ENCODE assay signal across 8 cellular contexts in genomic region chr10:45580371-45580770, GRCh38.
DNase-seq lines count a peak whose midpoint lies in the region; ATAC-seq and TF ChIP-seq lines count a peak whose summit lies in the region.
"Had no signal": no experiment of that assay in that cellular context is flagged by ENCODE, and none has a peak within 500 bp of the region (broad histone marks: within the 10 kb centered on the region; RNA-seq: fewer than 3 reads in every experiment).

No MANE protein-coding gene starts in this region.

- no peaks in the 10 kb centered on the region for H3K9me3 ChIP-seq in ovary

- peak; percentile 34 for ATAC-seq in GM19025 (IDR thresholded peaks at IDR 0.05; ENCODE audit: low read depth, unreplicated experiment)
- ATAC-seq in HG02870 (IDR thresholded peaks at IDR 0.05; ENCODE audit: unreplicated experiment): peak; percentile 55

- TF ChIP-seq POLR2A in ovary (IDR thresholded peaks at IDR 0.05): no peak

- CTCF ChIA-PET in activated CD4-positive, alpha-beta memory T cell treated with anti-CD3 and anti-CD28 coated beads for 36 hours (lab: Charles Lee): interaction anchor here (0.7 to 2.9 kb wide), 3 partner anchors 18 to 443 kb away, joined by 3 to 8 read pairs (median 7); no protein-coding TSS in a partner anchor

- peak overlapping the region; percentile 86 for H3K27ac Mint-ChIP-seq in activated CD4-positive, alpha-beta memory T cell treated with anti-CD3 and anti-CD28 coated beads for 36 hours

- DNase-seq in activated CD4-positive, alpha-beta memory T cell treated with anti-CD3 and anti-CD28 coated beads for 36 hours: peak; percentile 16
- DNase-seq in cerebellar cortex (ENCODE audit: low spot score) (no peak), ovary (no peak), NCI-H2029 (lab: John Stamatoyannopoulos, UW) (no peak)

- H3K4me3 ChIP-seq in rectal smooth muscle tissue (ENCODE audit: low read length) (peak overlapping the region; percentile 43), ovary (no peak overlapping the region)
- H3K4me3 ChIP-seq: cardiac muscle cell had no signal

- WGBS in ovary, 3 donors: 12 to 40% (median 14%) methylated on average over 3 of the region's 3 CpGs

- no peak overlapping the region for H3K27ac ChIP-seq in rectal smooth muscle tissue (ENCODE audit: low read depth, low read length)
- no peak overlapping the region for H3K27ac ChIP-seq in ovary
- H3K27ac ChIP-seq: cardiac muscle cell had no signal

- POLR2A ChIA-PET in activated CD4-positive, alpha-beta memory T cell treated with anti-CD3 and anti-CD28 coated beads for 36 hours (lab: Charles Lee): interaction anchor here (1.0 to 2.1 kb wide), 2 partner anchors 23 to 92 kb away, joined by 3 to 8 read pairs; partner anchors contain the start of gene ZFAND4

- no peak for TF ChIP-seq EP300 in ovary (IDR thresholded peaks at IDR 0.05)

- H3K36me3 Mint-ChIP-seq in activated CD4-positive, alpha-beta memory T cell treated with anti-CD3 and anti-CD28 coated beads for 36 hours: peaks cover 3% of the 10 kb centered on the region

- intact Hi-C loops in activated CD4-positive, alpha-beta memory T cell treated with anti-CD3 and anti-CD28 coated beads for 36 hours (cut with micrococcal nuclease): loop anchor here (2.0 to 10.0 kb wide), 4 partner anchors 18 to 694 kb away; no protein-coding TSS in a partner anchor
- intact Hi-C loops in ovary (cut with DNase I): no loop called here

- H3K9me3 Mint-ChIP-seq in activated CD4-positive, alpha-beta memory T cell treated with anti-CD3 and anti-CD28 coated beads for 36 hours: peaks cover 9% of the 10 kb centered on the region

- peak overlapping the region; percentile 75 for H3K4me3 Mint-ChIP-seq in activated CD4-positive, alpha-beta memory T cell treated with anti-CD3 and anti-CD28 coated beads for 36 hours

- H3K4me1 ChIP-seq in rectal smooth muscle tissue (ENCODE audit: control insufficient read depth, insufficient read depth, low read length) (no peaks in the 10 kb centered on the region), ovary (ENCODE audit: insufficient read depth) (peaks cover 11% of the 10 kb centered on the region)

- H3K27me3 Mint-ChIP-seq in activated CD4-positive, alpha-beta memory T cell treated with anti-CD3 and anti-CD28 coated beads for 36 hours: no peaks in the 10 kb centered on the region

- H3K27me3 ChIP-seq in rectal smooth muscle tissue (ENCODE audit: control insufficient read depth, insufficient read depth, low read length) (no peaks in the 10 kb centered on the region), ovary (no peaks in the 10 kb centered on the region)
- H3K27me3 ChIP-seq: cardiac muscle cell had no signal

- no peak overlapping the region for H3K9ac ChIP-seq in rectal smooth muscle tissue (ENCODE audit: low read length)

- TF ChIP-seq CTCF in ovary (IDR thresholded peaks at IDR 0.05): no peak

- H3K36me3 ChIP-seq in rectal smooth muscle tissue (ENCODE audit: control insufficient read depth, insufficient read depth, low read length): no peaks in the 10 kb centered on the region
- no peaks in the 10 kb centered on the region for H3K36me3 ChIP-seq in ovary
- H3K36me3 ChIP-seq: cardiac muscle cell had no signal

- H3K4me1 Mint-ChIP-seq in activated CD4-positive, alpha-beta memory T cell treated with anti-CD3 and anti-CD28 coated beads for 36 hours (ENCODE audit: low read depth): peaks cover 30% of the 10 kb centered on the region
